8 cellular contexts compared by ENCODE assay signal in genomic region chr6:26122793-26123674, GRCh38. TPM values are rescaled to one million over a fixed set of nuclear protein-coding genes. Genes with fewer than 3 reads are reported as not detected.
DNase-seq lines count a peak whose midpoint lies in the region; ATAC-seq and TF ChIP-seq lines count a peak whose summit lies in the region.

No MANE protein-coding gene starts in this region.

- in situ Hi-C loops in KBM-7 (cut with MboI; ENCODE audit: low pct_unique_long_range_greater_than_20kb, low sequenced_read_pairs): no loop called here

- H3K9me3 Mint-ChIP-seq in activated T-cell treated with anti-CD3 and anti-CD28 coated beads, Interleukin-2, amount 50 U/mL, for 4 hours: no peaks in the 10 kb centered on the region

- no peak for TF ChIP-seq CTCF in PC-9 (conservative IDR thresholded peaks at IDR 0.05)

- POLR2A ChIA-PET in PC-9 (lab: Charles Lee; ENCODE audit: unreplicated experiment): interaction anchor here (0.5 to 5.2 kb wide), 36 partner anchors 14 to 1770 kb away, joined by 3 to 284 read pairs (median 6); a partner anchor contains a TSS

- 1% methylated on average over 38 of the region's 38 CpGs for WGBS in esophagus, 2 donors

- no peaks in the 10 kb centered on the region for H3K27me3 Mint-ChIP-seq in activated T-cell treated with anti-CD3 and anti-CD28 coated beads, Interleukin-2, amount 50 U/mL, for 4 hours (ENCODE audit: low read depth)

- ATAC-seq in GM21717 (IDR thresholded peaks at IDR 0.05; ENCODE audit: unreplicated experiment): peak; percentile 54
- ATAC-seq in activated T-cell treated with anti-CD3 and anti-CD28 coated beads, Interleukin-2, amount 50 U/mL, for 4 hours: peak; percentile 60 to 69

- peaks cover 34% of the 10 kb centered on the region for H3K4me1 Mint-ChIP-seq in activated T-cell treated with anti-CD3 and anti-CD28 coated beads, Interleukin-2, amount 50 U/mL, for 4 hours (ENCODE audit: low read depth)

- intact Hi-C loops in PC-9 (cut with micrococcal nuclease; ENCODE audit: unreplicated experiment): loop anchor here (1.0 kb wide), 7 partner anchors 20 to 473 kb away; partner anchors contain the start of gene ABT1

- CTCF ChIA-PET in PC-9 (lab: Charles Lee): interaction anchor here (0.5 to 1.1 kb wide), 4 partner anchors 25 to 1773 kb away, joined by 3 to 8 read pairs (median 4); a partner anchor contains a TSS

- H3K9me2 ChIP-seq in PC-9 (ENCODE audit: insufficient read depth): no peaks in the 10 kb centered on the region

- H3K27ac ChIP-seq in PC-9: peak overlapping the region; percentile 78
- H3K27ac ChIP-seq in esophagus (ENCODE audit: low read depth in 2 of 2, low read length in 1 of 2): peak overlapping the region; percentile 97 to 98
- H3K27ac ChIP-seq in mucosa of rectum (ENCODE audit: low read depth in 2 of 2, low read length in 2 of 2): peak overlapping the region; percentile 98 to 99

- H3K4me3 ChIP-seq in PC-9 (peak overlapping the region; percentile 86), esophagus (ENCODE audit: low read depth in 1 of 2, low read length in 2 of 2) (peak overlapping the region; percentile 59 to 97), mucosa of rectum (ENCODE audit: low read length in 2 of 2) (peak overlapping the region; percentile 86 to 97)

- H3K9me3 ChIP-seq in PC-9 (ENCODE audit: insufficient read depth, low read depth) (no peaks in the 10 kb centered on the region), esophagus (ENCODE audit: control insufficient read depth in 2 of 2, insufficient read depth in 1 of 2, low read depth in 1 of 2, low read length in 1 of 2) (no peaks in the 10 kb centered on the region), mucosa of rectum (ENCODE audit: control insufficient read depth in 2 of 2, low read length in 2 of 2) (no peaks in the 10 kb centered on the region)

- H4K20me1 ChIP-seq in PC-9 (ENCODE audit: insufficient read depth): peaks cover 18% of the 10 kb centered on the region

- peaks cover 22% of the 10 kb centered on the region for H3K4me1 ChIP-seq in PC-9 (replicated peaks; ENCODE audit: insufficient read depth)
- H3K4me1 ChIP-seq in esophagus (ENCODE audit: control insufficient read depth in 2 of 2, insufficient read depth in 2 of 2, low read length in 1 of 2): no peaks in the 10 kb centered on the region
- H3K4me1 ChIP-seq in mucosa of rectum (ENCODE audit: control insufficient read depth in 2 of 2, insufficient read depth in 2 of 2, low read length in 2 of 2): peaks cover 7 to 9% of the 10 kb centered on the region in 2 donors

- DNase-seq in DMS153 treated with DMSO at 0.1 percent for 48 hours (lab: John Stamatoyannopoulos, UW; ENCODE audit: unreplicated experiment) (peak; percentile 99), KBM-7 (peak; percentile 98), PC-9 (peak; percentile 91 to 98)
- peak; percentile 94 for DNase-seq in activated T-cell treated with anti-CD3 and anti-CD28 coated beads, Interleukin-2, amount 50 U/mL, for 4 hours
- DNase-seq in stimulated activated CD8-positive, alpha-beta memory T cell treated with anti-CD3 and anti-CD28 coated beads, Interleukin-4, amount 100 ng/mL, for 4 hours (ENCODE audit: low read depth in 2 of 2, low spot score in 1 of 2): peak; percentile 78 to 88

- peak overlapping the region; percentile 88 for H3K4me3 Mint-ChIP-seq in activated T-cell treated with anti-CD3 and anti-CD28 coated beads, Interleukin-2, amount 50 U/mL, for 4 hours

- H3K79me2 ChIP-seq in PC-9 (ENCODE audit: low read depth): peaks cover 41% of the 10 kb centered on the region

- H2AFZ ChIP-seq in PC-9: peak overlapping the region; percentile 76

- H3K36me3 ChIP-seq in PC-9 (ENCODE audit: low read depth): 0 out of 2 replicates have a peak, but pooled peaks cover under 1% of the 10 kb centered on the region
- no peaks in the 10 kb centered on the region for H3K36me3 ChIP-seq in esophagus (ENCODE audit: control insufficient read depth in 2 of 2, insufficient read depth in 2 of 2, low read length in 1 of 2)
- peaks cover 3% of the 10 kb centered on the region in 2 donors for H3K36me3 ChIP-seq in mucosa of rectum (ENCODE audit: control insufficient read depth in 2 of 2, insufficient read depth in 2 of 2, low read length in 2 of 2)

- peaks cover 45% of the 10 kb centered on the region for H3F3A ChIP-seq in PC-9 (ENCODE audit: insufficient read depth, low read depth)

- H3K36me3 Mint-ChIP-seq in activated T-cell treated with anti-CD3 and anti-CD28 coated beads, Interleukin-2, amount 50 U/mL, for 4 hours (ENCODE audit: insufficient read depth): peaks cover 2% of the 10 kb centered on the region

- no peaks in the 10 kb centered on the region for H3K27me3 ChIP-seq in PC-9 (ENCODE audit: insufficient read depth, low read depth)
- H3K27me3 ChIP-seq in esophagus (ENCODE audit: control insufficient read depth in 1 of 2, insufficient read depth in 2 of 2, low read length in 2 of 2): no peaks in the 10 kb centered on the region
- H3K27me3 ChIP-seq in mucosa of rectum (ENCODE audit: control insufficient read depth in 2 of 2, insufficient read depth in 2 of 2, low read length in 2 of 2): no peaks in the 10 kb centered on the region

- H3K4me2 ChIP-seq in PC-9: peak overlapping the region; percentile 83

- TSS peak; percentile 94 for BruUV-seq in PC-9 (replicated peaks; lab: Mats Ljungman, UMichigan)

- peak overlapping the region; percentile 97 to 99 for H3K9ac ChIP-seq in mucosa of rectum (ENCODE audit: low read depth in 1 of 2, low read length in 2 of 2)

RNA-seq across cellular contexts. Expression of gene HFE, which starts 35.8 kb away (rescaled TPM):
- 33.3 and 46.0 TPM in 2 replicates for total RNA-seq in PC-9 (2021)
- under 1 TPM in 1 of 3 donors, not detected in 2; 0.28 TPM for total RNA-seq in activated T-cell treated with anti-CD3 and anti-CD28 coated beads, Interleukin-2, amount 50 U/mL, for 4 hours
- 1 to 10 TPM; 2.2 to 2.6 TPM for polyA plus RNA-seq in esophagus

Comparison
In these comparisons a context has a peak if more than half of its experiments do, and no peak if none do; other contexts are left out.
1. Peak in every context shown above with its lines: DNase-seq, ATAC-seq, H3K4me3 ChIP-seq and H3K27ac ChIP-seq.
2. RNA of gene HFE, which starts 35.8 kb away (total RNA-seq): 33.3 to 46.0 TPM in PC-9; 0.28 TPM in activated T-cell treated with anti-CD3 and anti-CD28 coated beads, Interleukin-2, amount 50 U/mL, for 4 hours; every median in the first group is over 10 times any median in the second.